ENCODE assay signal across 13 cellular contexts in genomic region chr2:109290887-109291675, GRCh38.
DNase-seq lines count a peak whose midpoint lies in the region; ATAC-seq, FAIRE-seq and TF ChIP-seq lines count a peak whose summit lies in the region.
"Had no signal": no experiment of that assay in that cellular context is flagged by ENCODE, and none has a peak within 500 bp of the region (broad histone marks: within the 10 kb centered on the region; RNA-seq: fewer than 3 reads in every experiment).

No MANE protein-coding gene starts in this region.

- H3K27me3 ChIP-seq in right cardiac atrium (ENCODE audit: control insufficient read depth, insufficient read depth), result no peaks in the 10 kb centered on the region

- no peak overlapping the region for H3K27ac Mint-ChIP-seq in activated T-helper 2 cell treated with anti-CD3 and anti-CD28 coated beads, Interferon-gamma antibody, Interleukin-2, Interleukin-4, amounts not matched to agents 10 μg/mL and 5 μg/mL and 100 μg/mL, durations not matched to agents 14 hours and 24 hours and 36 hours
- H3K27ac Mint-ChIP-seq: B cell; T-helper 1 cell treated with Interleukin-12 subunit alpha and Interleukin-12 subunit beta and Interleukin-4 antibody, amounts not matched to agents 30 μg/mL and 1 μg/mL, for 36 hours had no signal

- H3K4me1 ChIP-seq in right cardiac atrium (ENCODE audit: control insufficient read depth, insufficient read depth, low read length), result peaks cover 4% of the 10 kb centered on the region

- 64% methylated on average over 14 of the region's 14 CpGs for WGBS in right cardiac atrium

- intact Hi-C loops in right cardiac atrium (cut with DNase I), result no loop called here
- intact Hi-C loops in activated T-helper 2 cell treated with anti-CD3 and anti-CD28 coated beads, Interferon-gamma antibody, Interleukin-2, Interleukin-4, amounts not matched to agents 10 μg/mL and 5 μg/mL and 100 μg/mL, durations not matched to agents 14 hours and 24 hours and 36 hours (cut with micrococcal nuclease), result no loop called here

- no peak for FAIRE-seq in GM12891 (lab: Jason Lieb, UNC)
- FAIRE-seq: GM19239 had no signal

- H3K9me3 ChIP-seq in right cardiac atrium (ENCODE audit: control insufficient read depth, low read length), result no peaks in the 10 kb centered on the region

- in situ Hi-C loops in GM13976 (cut with MboI; ENCODE audit: low sequenced_read_pairs, unreplicated experiment), result no loop called here

- no peaks in the 10 kb centered on the region for H3K9me3 Mint-ChIP-seq in activated T-helper 2 cell treated with anti-CD3 and anti-CD28 coated beads, Interferon-gamma antibody, Interleukin-2, Interleukin-4, amounts not matched to agents 10 μg/mL and 5 μg/mL and 100 μg/mL, durations not matched to agents 14 hours and 24 hours and 36 hours
- H3K9me3 Mint-ChIP-seq: T-helper 1 cell treated with Interleukin-12 subunit alpha and Interleukin-12 subunit beta and Interleukin-4 antibody, amounts not matched to agents 30 μg/mL and 1 μg/mL, for 36 hours had no signal

- DNase-seq in Ammon's horn (ENCODE audit: low spot score) (peak; percentile 72), HT1080 (ENCODE audit: low read depth) (peak; percentile 29), anterior cingulate cortex (lab: John Stamatoyannopoulos, UW) (peak in 45 of 58 donors; percentile 6 to 74 (median 42)), right cardiac atrium (peak; percentile 37 to 86 (median 80)), DMS114 treated with DMSO at 0.1 percent for 48 hours (lab: John Stamatoyannopoulos, UW; ENCODE audit: unreplicated experiment) (no peak), GM13976 (ENCODE audit: low spot score) (no peak), GM12891 (ENCODE audit: insufficient read length, low spot score) (no peak)
- no peak for DNase-seq in activated T-helper 2 cell treated with anti-CD3 and anti-CD28 coated beads, Interferon-gamma antibody, Interleukin-2, Interleukin-4, amounts not matched to agents 10 μg/mL and 5 μg/mL and 100 μg/mL, durations not matched to agents 14 hours and 24 hours and 36 hours (ENCODE audit: low spot score)
- DNase-seq: erythroblast, islet precursor cell had no signal

- H3K4me3 ChIP-seq in right cardiac atrium (ENCODE audit: low read length), result no peak overlapping the region

- H3K27ac ChIP-seq in right cardiac atrium (ENCODE audit: low read length), result no peak overlapping the region

- no peak overlapping the region for H3K4me3 Mint-ChIP-seq in activated T-helper 2 cell treated with anti-CD3 and anti-CD28 coated beads, Interferon-gamma antibody, Interleukin-2, Interleukin-4, amounts not matched to agents 10 μg/mL and 5 μg/mL and 100 μg/mL, durations not matched to agents 14 hours and 24 hours and 36 hours (ENCODE audit: low read depth)
- H3K4me3 Mint-ChIP-seq: B cell; T-helper 1 cell treated with Interleukin-12 subunit alpha and Interleukin-12 subunit beta and Interleukin-4 antibody, amounts not matched to agents 30 μg/mL and 1 μg/mL, for 36 hours had no signal

- H3K4me1 Mint-ChIP-seq in activated T-helper 2 cell treated with anti-CD3 and anti-CD28 coated beads, Interferon-gamma antibody, Interleukin-2, Interleukin-4, amounts not matched to agents 10 μg/mL and 5 μg/mL and 100 μg/mL, durations not matched to agents 14 hours and 24 hours and 36 hours (ENCODE audit: low read depth), result no peaks in the 10 kb centered on the region
- H3K4me1 Mint-ChIP-seq: B cell had no signal

- H3K36me3 Mint-ChIP-seq in activated T-helper 2 cell treated with anti-CD3 and anti-CD28 coated beads, Interferon-gamma antibody, Interleukin-2, Interleukin-4, amounts not matched to agents 10 μg/mL and 5 μg/mL and 100 μg/mL, durations not matched to agents 14 hours and 24 hours and 36 hours (ENCODE audit: low read depth), result no peaks in the 10 kb centered on the region

- ATAC-seq in right cardiac atrium, result peak; percentile 47 to 69

- H3K27me3 Mint-ChIP-seq in activated T-helper 2 cell treated with anti-CD3 and anti-CD28 coated beads, Interferon-gamma antibody, Interleukin-2, Interleukin-4, amounts not matched to agents 10 μg/mL and 5 μg/mL and 100 μg/mL, durations not matched to agents 14 hours and 24 hours and 36 hours (ENCODE audit: low read depth), result peaks cover 10% of the 10 kb centered on the region
- H3K27me3 Mint-ChIP-seq: B cell had no signal

- TF ChIP-seq CTCF in GM13976 (IDR thresholded peaks at IDR 0.05; ENCODE audit: borderline replicate concordance, control extremely low read depth, extremely low read depth, insufficient read depth, missing control alignments), result no peak

- no peak for TF ChIP-seq POLR2A in GM12891 (IDR thresholded peaks at IDR 0.05; ENCODE audit: low read depth, low read length)

TF ChIP-seq in GM12891, 5 proteins besides CTCF, POLR2A, EP300 and RAD21:
- TF ChIP-seq POU2F2 (IDR thresholded peaks at IDR 0.05; ENCODE audit: low read depth, low read length) (no peak), PAX5 (IDR thresholded peaks at IDR 0.05; ENCODE audit: insufficient read depth, low read length, severe bottlenecking) (no peak), SPI1 (IDR thresholded peaks at IDR 0.05; ENCODE audit: low read depth, low read length) (no peak), TAF1 (IDR thresholded peaks at IDR 0.05; ENCODE audit: low read depth, low read length) (no peak), POLR2AphosphoS5 (IDR thresholded peaks at IDR 0.05; ENCODE audit: low read depth, low read length) (no peak)

Comparison
In these comparisons a context has a peak if more than half of its experiments do, and no peak if none do; other contexts are left out.
1. DNase-seq: peak in Ammon's horn (single experiment), HT1080 (single experiment), anterior cingulate cortex (45 of 58) and right cardiac atrium (3 of 3); none in DMS114 treated with DMSO at 0.1 percent for 48 hours (single experiment), GM13976 (single experiment), GM12891 (single experiment) and activated T-helper 2 cell treated with anti-CD3 and anti-CD28 coated beads, Interferon-gamma antibody, Interleukin-2, Interleukin-4, amounts not matched to agents 10 μg/mL and 5 μg/mL and 100 μg/mL, durations not matched to agents 14 hours and 24 hours and 36 hours (single experiment).